ENCODE assay signal across 17 cellular contexts in the genomic region with DNA sequence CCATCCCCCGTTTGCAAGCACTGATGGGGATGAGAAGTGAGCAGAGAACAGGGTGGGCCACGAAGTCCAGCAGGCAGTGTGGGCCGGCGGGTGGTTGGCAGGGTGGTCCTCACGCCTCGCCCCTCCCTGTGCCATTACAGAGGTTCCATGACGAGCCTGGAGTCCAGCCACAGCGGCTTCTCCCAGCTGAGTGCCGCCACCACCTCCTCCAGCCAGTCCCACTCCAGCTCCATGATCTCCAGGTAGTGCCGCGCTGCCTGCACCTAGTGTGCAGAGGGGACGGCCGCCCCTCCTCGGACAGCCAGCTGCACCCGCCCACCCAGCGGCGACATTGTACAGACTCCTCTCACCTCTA.
"Had no signal": no experiment of that assay in that cellular context is flagged by ENCODE, and none has a peak within 500 bp of the region (broad histone marks: within the 10 kb centered on the region; RNA-seq: fewer than 3 reads in every experiment).

No MANE protein-coding gene starts in this region.

- H3K36me3 ChIP-seq: neural progenitor cell, ovary had no signal

- H3K27ac ChIP-seq: coronary artery, neural progenitor cell, ovary, tibial artery had no signal

- H3K27me3 ChIP-seq: neural progenitor cell, ovary, tibial artery had no signal

- H3K9me3 Mint-ChIP-seq: activated CD4-positive, alpha-beta memory T cell treated with anti-CD3 and anti-CD28 coated beads, Interleukin-2, amount 10 ng/mL, durations not matched to agents 7 days and 5 days; naive thymus-derived CD4-positive, alpha-beta T cell; neural progenitor cell; T-cell; WTC11 had no signal

- H3K27ac Mint-ChIP-seq: activated CD4-positive, alpha-beta memory T cell treated with anti-CD3 and anti-CD28 coated beads, Interleukin-2, amount 10 ng/mL, durations not matched to agents 7 days and 5 days; activated CD8-positive, alpha-beta memory T cell treated with anti-CD3 and anti-CD28 coated beads, Interleukin-2, amount 10 ng/mL, durations not matched to agents 7 days and 5 days; activated naive CD8-positive, alpha-beta T cell; naive thymus-derived CD4-positive, alpha-beta T cell; neural progenitor cell; T-cell; WTC11 had no signal

- H2AFZ ChIP-seq: neural progenitor cell had no signal

- H3K9ac ChIP-seq: neural progenitor cell had no signal

- H3K9me3 ChIP-seq: ovary, tibial artery had no signal

- H3K4me3 Mint-ChIP-seq: activated CD4-positive, alpha-beta memory T cell treated with anti-CD3 and anti-CD28 coated beads, Interleukin-2, amount 10 ng/mL, durations not matched to agents 7 days and 5 days; activated CD8-positive, alpha-beta memory T cell treated with anti-CD3 and anti-CD28 coated beads, Interleukin-2, amount 10 ng/mL, durations not matched to agents 7 days and 5 days; activated naive CD8-positive, alpha-beta T cell; naive thymus-derived CD4-positive, alpha-beta T cell; neural progenitor cell; T-cell; WTC11 had no signal

- FAIRE-seq: endometrium, frontal cortex, keratinocyte had no signal

- H3K4me1 Mint-ChIP-seq: activated CD4-positive, alpha-beta memory T cell treated with anti-CD3 and anti-CD28 coated beads, Interleukin-2, amount 10 ng/mL, durations not matched to agents 7 days and 5 days had no signal

- H3K4me2 ChIP-seq: neural progenitor cell had no signal

- DNase-seq: activated CD4-positive, alpha-beta memory T cell treated with anti-CD3 and anti-CD28 coated beads, Interleukin-2, amount 10 ng/mL, durations not matched to agents 7 days and 5 days; activated CD4-positive, alpha-beta T cell treated with anti-CD3 and anti-CD28 coated beads for 48 hours; activated CD8-positive, alpha-beta memory T cell treated with anti-CD3 and anti-CD28 coated beads, Interleukin-2, amount 10 ng/mL, durations not matched to agents 7 days and 5 days; central memory CD4-positive, alpha-beta T cell; mesenchymal stem cell; naive thymus-derived CD4-positive, alpha-beta T cell; ovary; stimulated activated naive CD4-positive, alpha-beta T cell; T-cell; tibial artery had no signal

- H3K27me3 Mint-ChIP-seq: activated CD4-positive, alpha-beta memory T cell treated with anti-CD3 and anti-CD28 coated beads, Interleukin-2, amount 10 ng/mL, durations not matched to agents 7 days and 5 days; activated CD8-positive, alpha-beta memory T cell treated with anti-CD3 and anti-CD28 coated beads, Interleukin-2, amount 10 ng/mL, durations not matched to agents 7 days and 5 days; activated naive CD8-positive, alpha-beta T cell; naive thymus-derived CD4-positive, alpha-beta T cell; T-cell had no signal

- H3K4me3 ChIP-seq: coronary artery, neural progenitor cell, ovary, tibial artery had no signal

- H3K4me1 ChIP-seq: neural progenitor cell, tibial artery had no signal

- ATAC-seq: activated CD8-positive, alpha-beta memory T cell treated with anti-CD3 and anti-CD28 coated beads, Interleukin-2, amount 10 ng/mL, durations not matched to agents 7 days and 5 days; naive thymus-derived CD4-positive, alpha-beta T cell; T-cell had no signal
